Comparison of ENCODE assay signal across 8 cellular contexts in the genomic region with DNA sequence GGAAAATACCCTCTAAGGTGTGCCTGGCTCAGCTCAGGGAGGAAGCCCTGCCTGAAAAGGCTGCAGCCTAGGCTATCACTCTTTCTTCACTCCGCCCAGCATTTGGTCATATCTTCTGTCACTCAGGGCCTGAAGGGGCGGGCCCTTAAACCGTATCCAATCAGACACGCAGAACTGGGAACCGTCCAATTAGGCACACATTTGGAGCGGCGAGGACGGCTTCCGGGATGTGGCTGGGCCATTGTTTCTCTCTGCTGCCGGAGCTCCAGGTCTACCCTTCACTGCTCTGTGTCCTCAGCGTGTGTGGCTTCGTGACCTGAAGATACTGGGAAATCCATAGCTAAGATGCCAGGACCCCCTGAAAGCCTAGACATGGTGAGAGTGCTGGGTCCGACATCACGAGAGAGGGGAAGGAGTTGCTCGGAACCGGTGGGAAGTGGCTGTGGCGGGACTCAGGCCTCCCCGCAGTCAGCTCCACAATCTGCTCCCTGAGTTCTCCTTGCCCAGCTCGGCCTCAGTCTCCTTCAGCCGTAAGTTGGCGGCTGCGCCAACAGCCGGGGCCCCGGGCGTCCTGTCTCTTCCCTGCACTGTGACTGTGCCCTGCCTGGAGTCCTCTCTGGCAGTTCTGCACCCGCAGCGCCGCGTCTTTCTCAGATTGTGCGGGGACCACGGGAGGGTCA. TPM values are rescaled to one million over a fixed set of nuclear protein-coding genes. Genes with fewer than 3 reads are reported as not detected.
DNase-seq lines count a peak whose midpoint lies in the region; ATAC-seq and TF ChIP-seq lines count a peak whose summit lies in the region.

A gene (plus strand): TSS at position 241 of the 680 bp plus-strand sequence. CDS start 105 bp downstream, at position 346.

- H3K9me3 ChIP-seq in ES-I3 (ENCODE audit: control insufficient read depth, insufficient read depth, low read length) (no peaks in the 10 kb centered on the region), MG63 (no peaks in the 10 kb centered on the region), gastroesophageal sphincter (no peaks in the 10 kb centered on the region), neuronal stem cell (replicated peaks in 1 of 2; ENCODE audit: control insufficient read depth in 2 of 2, insufficient read depth in 1 of 2, low read depth in 1 of 2, low read length in 2 of 2) (peaks cover 4 to 38% of the 10 kb centered on the region in 2 donors), subcutaneous abdominal adipose tissue (ENCODE audit: control insufficient read depth in 5 of 5, low read length in 5 of 5) (no peaks in the 10 kb centered on the region)

- TF ChIP-seq CTCF in gastroesophageal sphincter (IDR thresholded peaks at IDR 0.05), result no peak

- H3K18ac ChIP-seq in neuronal stem cell (ENCODE audit: low read length), result peak within 1 kb of the TSS; percentile 76

- H2AK5ac ChIP-seq in neuronal stem cell (ENCODE audit: low read depth, low read length), result peak within 1 kb of the TSS; percentile 61

- ATAC-seq in gastroesophageal sphincter, result peak; percentile 100

- no peak within 1 kb of the TSS for H4K8ac ChIP-seq in neuronal stem cell (ENCODE audit: low read depth, low read length)

- H3K14ac ChIP-seq in neuronal stem cell (ENCODE audit: low read length), result no peak within 1 kb of the TSS

- CTCF ChIA-PET in activated naive CD4-positive, alpha-beta T cell treated with anti-CD3 and anti-CD28 coated beads for 36 hours (lab: Charles Lee), result no interaction called here

- H3K79me1 ChIP-seq in neuronal stem cell (ENCODE audit: low read depth, low read length), result no peaks in the 10 kb centered on the region

- WGBS in gastroesophageal sphincter (ENCODE audit: low coverage in 1 of 2), 2 donors, result 0% methylated on average over 6 to 8 of the region's 31 CpGs
- no CpG with 5 or more reads among the region's 31 CpGs for WGBS in neuronal stem cell (ENCODE audit: extremely low coverage in 2 of 2, insufficient read length in 2 of 2, insufficient replicate concordance in 1 of 2), 2 donors

- H3K36me3 Mint-ChIP-seq in activated naive CD4-positive, alpha-beta T cell treated with anti-CD3 and anti-CD28 coated beads for 36 hours (ENCODE audit: low read depth), result peaks cover 39% of the 10 kb centered on the region

- H2BK120ac ChIP-seq in neuronal stem cell (ENCODE audit: low read depth, low read length), result no peak within 1 kb of the TSS

- H3K27me3 ChIP-seq in H7 (ENCODE audit: control insufficient read depth, insufficient read depth, low read length) (no peaks in the 10 kb centered on the region), MG63 (no peaks in the 10 kb centered on the region), gastroesophageal sphincter (no peaks in the 10 kb centered on the region), neuronal stem cell (ENCODE audit: control insufficient read depth in 3 of 3, insufficient read depth in 3 of 3, low read depth in 1 of 3, low read length in 3 of 3) (no peaks in the 10 kb centered on the region), subcutaneous abdominal adipose tissue (ENCODE audit: control insufficient read depth in 5 of 5, insufficient read depth in 4 of 5, low read length in 5 of 5) (no peaks in the 10 kb centered on the region)

- H4K91ac ChIP-seq in neuronal stem cell (ENCODE audit: low read depth, low read length, poor library complexity), result no peak within 1 kb of the TSS

- H3K36me3 ChIP-seq in ES-I3 (ENCODE audit: insufficient read depth, low read length) (no peaks in the 10 kb centered on the region), H7 (replicated peaks; ENCODE audit: control insufficient read depth, insufficient read depth, low read length) (0 out of 2 replicates have a peak, but pooled peaks cover 2% of the 10 kb centered on the region), MG63 (peaks cover 6% of the 10 kb centered on the region; the same call in 1 of the 2 replicates), gastroesophageal sphincter (peaks cover 0 to 10% of the 10 kb centered on the region in 2 donors), neuronal stem cell (replicated peaks in 1 of 2; ENCODE audit: control insufficient read depth in 2 of 2, insufficient read depth in 2 of 2, low read length in 2 of 2) (peaks cover 0 to 33% of the 10 kb centered on the region in 2 donors), subcutaneous abdominal adipose tissue (ENCODE audit: control insufficient read depth in 5 of 5, insufficient read depth in 5 of 5, low read length in 5 of 5) (peaks cover 0 to 8% (median 3%) of the 10 kb centered on the region in 5 donors)

- no peak for TF ChIP-seq EP300 in gastroesophageal sphincter (IDR thresholded peaks at IDR 0.05)

- H2AFZ ChIP-seq in neuronal stem cell (ENCODE audit: low read length), result peak within 1 kb of the TSS; percentile 96

- DNase-seq in H7 (peak; percentile 81), MG63 (peak; percentile 85), SK-N-DZ (ENCODE audit: low spot score) (peak; percentile 96), neuronal stem cell (ENCODE audit: low spot score) (peak; percentile 91)
- DNase-seq in activated naive CD4-positive, alpha-beta T cell treated with anti-CD3 and anti-CD28 coated beads for 36 hours, result peak; percentile 97

- no peak within 1 kb of the TSS for H2BK5ac ChIP-seq in neuronal stem cell (ENCODE audit: low read length)

- no peaks in the 10 kb centered on the region for H3K27me3 Mint-ChIP-seq in activated naive CD4-positive, alpha-beta T cell treated with anti-CD3 and anti-CD28 coated beads for 36 hours (ENCODE audit: low read depth)

- H3K4me3 ChIP-seq in H7 (ENCODE audit: insufficient read depth, low read depth, low read length) (peak within 1 kb of the TSS; percentile 84), MG63 (peak within 1 kb of the TSS; percentile 72), gastroesophageal sphincter (peak within 1 kb of the TSS; percentile 80 to 100), neuronal stem cell (ENCODE audit: low read length in 2 of 2) (peak within 1 kb of the TSS; percentile 91 to 96), subcutaneous abdominal adipose tissue (ENCODE audit: low read depth in 1 of 5, low read length in 5 of 5) (peak within 1 kb of the TSS; percentile 98 to 100 (median 100))

- 0 out of 2 replicates have a peak, but pooled peaks cover 2% of the 10 kb centered on the region for H3K4me1 ChIP-seq in ES-I3 (ENCODE audit: insufficient read depth, low read length)
- H3K4me1 ChIP-seq in gastroesophageal sphincter, result peaks cover 3 to 52% (median 7%) of the 10 kb centered on the region in 3 donors
- H3K4me1 ChIP-seq in neuronal stem cell (ENCODE audit: control insufficient read depth in 2 of 2, insufficient read depth in 1 of 2, low read depth in 1 of 2, low read length in 2 of 2), result no peaks in the 10 kb centered on the region
- H3K4me1 ChIP-seq in subcutaneous abdominal adipose tissue (ENCODE audit: control insufficient read depth in 5 of 5, insufficient read depth in 5 of 5, low read length in 5 of 5), result peaks cover 5 to 17% (median 12%) of the 10 kb centered on the region in 5 donors

- H3K9ac ChIP-seq in ES-I3 (ENCODE audit: low read depth, low read length) (peak within 1 kb of the TSS; percentile 87), neuronal stem cell (ENCODE audit: low read depth, low read length, poor library complexity) (peak within 1 kb of the TSS; percentile 75), subcutaneous abdominal adipose tissue (ENCODE audit: low read length in 5 of 5) (peak within 1 kb of the TSS; percentile 87 to 98 (median 92))

- H3K27ac ChIP-seq in gastroesophageal sphincter (peak within 1 kb of the TSS; percentile 83 to 89 (median 84)), neuronal stem cell (replicated peaks; ENCODE audit: low read length) (peak within 1 kb of the TSS; percentile 62), subcutaneous abdominal adipose tissue (ENCODE audit: low read depth, low read length) (peak within 1 kb of the TSS; percentile 86)

- intact Hi-C loops in activated naive CD4-positive, alpha-beta T cell treated with anti-CD3 and anti-CD28 coated beads for 36 hours (cut with micrococcal nuclease), result loop anchor here (1.0 to 10.0 kb wide), 11 partner anchors 39 to 832 kb away; a partner anchor contains a TSS

- H3K4me1 Mint-ChIP-seq in activated naive CD4-positive, alpha-beta T cell treated with anti-CD3 and anti-CD28 coated beads for 36 hours (ENCODE audit: low read depth), result peaks cover 21% of the 10 kb centered on the region

- peak within 1 kb of the TSS; percentile 96 for H3K4me3 Mint-ChIP-seq in activated naive CD4-positive, alpha-beta T cell treated with anti-CD3 and anti-CD28 coated beads for 36 hours

- peak within 1 kb of the TSS; percentile 43 for H3K4me2 ChIP-seq in neuronal stem cell (ENCODE audit: insufficient read depth, low read length, poor library complexity, severe bottlenecking)

- H3K23ac ChIP-seq in neuronal stem cell (ENCODE audit: low read depth, low read length, poor library complexity), result no peak within 1 kb of the TSS

- H2BK12ac ChIP-seq in neuronal stem cell (ENCODE audit: low read length), result no peak within 1 kb of the TSS

- no peak within 1 kb of the TSS for H2BK15ac ChIP-seq in neuronal stem cell (ENCODE audit: low read length)

- H3K4ac ChIP-seq in neuronal stem cell (ENCODE audit: low read length), result no peak within 1 kb of the TSS

- H3K9me3 Mint-ChIP-seq in activated naive CD4-positive, alpha-beta T cell treated with anti-CD3 and anti-CD28 coated beads for 36 hours, result peaks cover 16% of the 10 kb centered on the region

- H3K27ac Mint-ChIP-seq in activated naive CD4-positive, alpha-beta T cell treated with anti-CD3 and anti-CD28 coated beads for 36 hours, result peak within 1 kb of the TSS; percentile 92

- peak in 1 of 2 donors; percentile 44 for TF ChIP-seq POLR2A in gastroesophageal sphincter (IDR thresholded peaks at IDR 0.05)

RNA-seq across cellular contexts. Expression of the gene that starts here (rescaled TPM):
- 3.1 and 5.2 TPM in 2 replicates for total RNA-seq in H7 (2014; rRNA removed; shearing (Covaris generic))
- total RNA-seq in MG63 (2014; rRNA removed; shearing (Covaris generic); ENCODE audit: low replicate concordance), result 0.46 and 0.84 TPM in 2 replicates
- polyA plus RNA-seq in SK-N-DZ (2014; cell fraction: cytosol; rRNA removed), result 16.5 and 23.8 TPM in 2 replicates
- polyA plus RNA-seq in SK-N-DZ (2014; cell fraction: nucleus; rRNA removed), result 35.7 and 40.8 TPM in 2 replicates
- total RNA-seq in activated naive CD4-positive, alpha-beta T cell treated with anti-CD3 and anti-CD28 coated beads for 36 hours, result 10 to 100 TPM; 10.3 to 10.9 TPM
- 10 to 100 TPM in 3 of 4 donors, 1 to 10 TPM in 1; 9.2 to 54.2 (median 20.4) TPM for total RNA-seq in gastroesophageal sphincter
- 11.9 TPM for polyA plus RNA-seq in neuronal stem cell (2013, experiment 1 of 2)
- polyA plus RNA-seq in neuronal stem cell (2013, experiment 2 of 2), result 12.7 TPM

Comparison
In these comparisons a context has a peak if more than half of its experiments do, and no peak if none do; other contexts are left out.
1. Peak in every context shown above with its lines: DNase-seq, ATAC-seq, H3K4me3 ChIP-seq and H3K27ac ChIP-seq.
2. Peak in DNase-seq and H3K4me3 ChIP-seq in MG63; RNA of the gene not detected or under 1 TPM.